Comparison of ENCODE assay signal across 8 cellular contexts in genomic region chr19:11848594-11849263, GRCh38. TPM values are rescaled to one million over a fixed set of nuclear protein-coding genes. Genes with fewer than 3 reads are reported as not detected.
A peak's percentile ranks its signal among the peaks of the same experiment; 100 is the strongest.
DNase-seq lines count a peak whose midpoint lies in the region; ATAC-seq and TF ChIP-seq lines count a peak whose summit lies in the region.

Gene ZNF439, plus strand, starts transcription at chr19:11848726. Its CDS starts 142 bp downstream, at chr19:11848868.

- ATAC-seq in GM19395 (IDR thresholded peaks at IDR 0.05; ENCODE audit: unreplicated experiment) = no peak

- no peak for TF ChIP-seq CTCF in HFF-Myc (IDR thresholded peaks at IDR 0.05; ENCODE audit: low read depth, low read length, missing control alignments)

- no peaks in the 10 kb centered on the region for H3K27me3 ChIP-seq in layer of hippocampus (ENCODE audit: control insufficient read depth, insufficient read depth, low read length)

- DNase-seq in DMS153 (lab: John Stamatoyannopoulos, UW) = peak; percentile 76
- no peak for DNase-seq in HFF-Myc (ENCODE audit: extremely low read depth, low read depth)
- peak; percentile 2 for DNase-seq in NCI-H2171 (lab: John Stamatoyannopoulos, UW)
- DNase-seq in activated CD4-positive, alpha-beta T cell treated with anti-CD3 and anti-CD28 coated beads for 24 hours (ENCODE audit: low read depth in 2 of 2) = peak; percentile 74 to 91
- peak; percentile 96 for DNase-seq in cerebellum (ENCODE audit: low spot score)
- DNase-seq in stimulated activated CD4-positive, alpha-beta T cell treated with anti-CD3 and anti-CD28 coated beads, Interleukin-15, amount 100 ng/mL, for 48 hours (ENCODE audit: low read depth in 2 of 2) = peak; percentile 82 to 85

- peak within 1 kb of the TSS; percentile 80 for H3K27ac ChIP-seq in layer of hippocampus (ENCODE audit: low read depth, low read length)

- H3K4me3 ChIP-seq in HFF-Myc (replicated peaks; ENCODE audit: low read depth, low read length) = peak within 1 kb of the TSS; percentile 33

RNA-seq across cellular contexts. Expression of gene ZNF439, which starts in this region (rescaled TPM):
- total RNA-seq in cerebellum = 43.2 TPM
